3 cellular contexts compared by ENCODE assay signal in the genomic region with DNA sequence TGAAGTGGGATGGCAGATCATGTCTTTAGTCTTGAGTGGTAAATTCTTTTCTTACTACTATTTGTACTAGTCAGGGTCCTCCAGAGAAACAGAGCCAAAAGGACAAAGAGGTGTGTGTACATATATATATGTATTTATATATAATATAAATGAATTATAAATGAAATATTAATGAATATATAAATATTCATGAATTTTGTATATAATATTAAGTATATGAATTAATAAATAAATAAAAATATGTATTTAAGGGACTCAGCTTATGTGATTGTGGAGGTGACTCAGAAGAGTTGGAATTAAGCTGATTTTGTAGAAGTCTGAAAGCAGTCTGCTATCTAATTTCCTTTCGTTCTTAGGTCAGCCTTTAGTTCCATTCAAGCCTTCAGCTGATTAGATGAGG.
"Had no signal": no experiment of that assay in that cellular context is flagged by ENCODE, and none has a peak within 500 bp of the region (broad histone marks: within the 10 kb centered on the region; RNA-seq: fewer than 3 reads in every experiment).

No MANE protein-coding gene starts in this region.

- DNase-seq: GDM1, GF-D8 had no signal

- ATAC-seq: GM12878 had no signal
